In the genomic region with DNA sequence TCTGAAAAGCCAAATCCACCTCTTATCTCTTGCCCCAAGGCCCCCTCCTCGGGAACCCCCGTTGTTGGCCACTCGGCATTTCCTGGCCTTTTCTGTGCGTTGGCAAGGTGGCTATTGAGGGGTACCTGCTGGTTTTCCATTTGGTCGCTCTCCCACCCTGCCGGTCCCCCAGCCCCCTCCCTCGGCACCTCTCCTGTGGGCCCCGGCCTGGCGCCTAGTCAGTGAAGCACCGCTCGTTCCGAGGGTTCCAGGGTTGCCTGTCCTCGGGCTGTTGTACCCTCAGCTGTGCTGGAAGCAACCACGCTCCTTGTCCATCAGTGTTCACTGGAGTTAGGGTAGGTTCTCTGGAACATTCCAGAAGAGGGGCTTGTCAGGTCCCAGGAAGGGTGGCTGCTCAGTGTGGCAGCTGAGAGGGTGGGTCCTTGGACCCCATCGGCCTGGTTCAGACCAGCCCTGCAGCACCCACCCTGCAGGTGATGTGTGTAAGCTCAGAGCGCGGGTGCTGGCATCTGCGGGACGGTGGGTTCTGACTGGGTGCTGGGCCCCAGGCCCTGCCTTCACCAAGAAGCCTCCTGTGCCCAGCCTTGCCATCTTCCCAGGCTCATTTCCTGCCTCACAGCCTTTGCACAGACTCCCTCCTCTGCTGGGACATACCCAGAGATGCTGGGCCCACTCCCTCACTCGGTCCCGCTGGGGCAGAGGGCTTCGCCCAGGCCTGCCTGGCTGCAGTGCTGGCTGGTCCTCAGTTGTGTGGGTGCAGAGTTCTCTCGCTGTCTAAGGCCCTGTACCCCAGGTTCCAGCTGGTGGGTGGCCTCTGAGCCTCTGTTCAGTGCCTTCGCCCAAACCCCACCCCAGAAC, we compare ENCODE assay signal across 18 cellular contexts.
"Had no signal": no experiment of that assay in that cellular context is flagged by ENCODE, and none has a peak within 500 bp of the region (broad histone marks: within the 10 kb centered on the region; RNA-seq: fewer than 3 reads in every experiment).

No MANE protein-coding gene starts in this region.

- H3K4me3 Mint-ChIP-seq: activated naive CD8-positive, alpha-beta T cell; memory B cell had no signal

- H3K9me3 Mint-ChIP-seq: memory B cell had no signal

- DNase-seq: activated T-cell treated with anti-CD3 and anti-CD28 coated beads, Interleukin-2, amount 50 U/mL, for 1 hour; adrenal gland; brain microvascular endothelial cell; cerebellar nuclear complex; heart right ventricle; islet precursor cell; left colon; occipital lobe; stimulated activated CD4-positive, alpha-beta T cell treated with anti-CD3 and anti-CD28 coated beads, Interleukin-2, amount 100 ng/mL, for 48 hours; stimulated activated naive CD4-positive, alpha-beta T cell treated with Interleukin-2 at 50 U/mL for 16 hours; WERI-Rb-1 had no signal

- ATAC-seq: heart right ventricle, left colon, sciatic nerve had no signal

- H3K27me3 Mint-ChIP-seq: activated naive CD8-positive, alpha-beta T cell; memory B cell had no signal

- H3K27ac ChIP-seq: ascending aorta, brain microvascular endothelial cell, coronary artery, heart right ventricle, thoracic aorta, upper lobe of left lung, WERI-Rb-1 had no signal

- H3K27ac Mint-ChIP-seq: activated naive CD8-positive, alpha-beta T cell; memory B cell had no signal
